20 cellular contexts compared by ENCODE assay signal in genomic region chr20:40578961-40579360, GRCh38.
DNase-seq lines count a peak whose midpoint lies in the region; ATAC-seq and TF ChIP-seq lines count a peak whose summit lies in the region.
"Had no signal": no experiment of that assay in that cellular context is flagged by ENCODE, and none has a peak within 500 bp of the region (broad histone marks: within the 10 kb centered on the region; RNA-seq: fewer than 3 reads in every experiment).

No MANE protein-coding gene starts in this region.

- H3K9me3 Mint-ChIP-seq in natural killer cell treated with Interleukin-12 subunit alpha and Interleukin-12 subunit beta and Interleukin-15 and Interleukin-18, amount 100 ng/mL, for 72 hours, result no peaks in the 10 kb centered on the region

- TF ChIP-seq CTCF in fibroblast of mammary gland (conservative IDR thresholded peaks at IDR 0.05; ENCODE audit: control insufficient read depth, insufficient read depth, low read depth, low read length), result no peak
- TF ChIP-seq CTCF in coronary artery (IDR thresholded peaks at IDR 0.05), result no peak

- peaks cover 16 to 46% of the 10 kb centered on the region in 2 donors for H3K27me3 Mint-ChIP-seq in natural killer cell treated with Interleukin-12 subunit alpha and Interleukin-12 subunit beta and Interleukin-15 and Interleukin-18, amount 100 ng/mL, for 72 hours

- DNase-seq in HT1080 (ENCODE audit: low read depth) (peak; percentile 8), NCI-H1694 (lab: John Stamatoyannopoulos, UW) (peak; percentile 12), NCI-H446 (lab: John Stamatoyannopoulos, UW) (peak; percentile 24 to 56), fibroblast of mammary gland (ENCODE audit: low read depth) (peak; percentile 35), coronary artery (ENCODE audit: low spot score) (no peak)
- no peak for DNase-seq in natural killer cell treated with Interleukin-12 subunit alpha and Interleukin-12 subunit beta and Interleukin-15 and Interleukin-18, amount 100 ng/mL, for 72 hours (ENCODE audit: low spot score)
- no peak for DNase-seq in activated CD4-positive, alpha-beta T cell treated with anti-CD3 and anti-CD28 coated beads, Interleukin-2, amount 50 U/mL, for 4 hours
- DNase-seq: ACHN; BE2C; C1 segment of cervical spinal cord; CD4-positive, CD25-positive, alpha-beta regulatory T cell; CD8-positive, alpha-beta memory T cell; COR-L47; DMS153; DMS79; GDM1; GM23248; IMR-90 had no signal

- no peak overlapping the region for H3K27ac Mint-ChIP-seq in natural killer cell treated with Interleukin-12 subunit alpha and Interleukin-12 subunit beta and Interleukin-15 and Interleukin-18, amount 100 ng/mL, for 72 hours
- H3K27ac Mint-ChIP-seq: CD4-positive, CD25-positive, alpha-beta regulatory T cell; CD8-positive, alpha-beta memory T cell had no signal

- no peak overlapping the region for H3K27ac ChIP-seq in coronary artery
- H3K27ac ChIP-seq: GM23248, HL-60 had no signal

- no peaks in the 10 kb centered on the region for H3K36me3 Mint-ChIP-seq in natural killer cell treated with Interleukin-12 subunit alpha and Interleukin-12 subunit beta and Interleukin-15 and Interleukin-18, amount 100 ng/mL, for 72 hours
- H3K36me3 Mint-ChIP-seq: CD4-positive, CD25-positive, alpha-beta regulatory T cell; CD8-positive, alpha-beta memory T cell had no signal

- ATAC-seq in natural killer cell treated with Interleukin-12 subunit alpha and Interleukin-12 subunit beta and Interleukin-15 and Interleukin-18, amount 100 ng/mL, for 72 hours, result no peak

- H3K4me1 Mint-ChIP-seq in natural killer cell treated with Interleukin-12 subunit alpha and Interleukin-12 subunit beta and Interleukin-15 and Interleukin-18, amount 100 ng/mL, for 72 hours (ENCODE audit: low read depth in 2 of 2), result no peaks in the 10 kb centered on the region
- H3K4me1 Mint-ChIP-seq: CD4-positive, CD25-positive, alpha-beta regulatory T cell; CD8-positive, alpha-beta memory T cell had no signal

- no peak overlapping the region for H3K4me3 ChIP-seq in fibroblast of mammary gland (ENCODE audit: control insufficient read depth, low read depth, low read length)
- H3K4me3 ChIP-seq in coronary artery, result no peak overlapping the region
- H3K4me3 ChIP-seq: GM23248, HAP-1 had no signal

- H3K4me3 Mint-ChIP-seq in natural killer cell treated with Interleukin-12 subunit alpha and Interleukin-12 subunit beta and Interleukin-15 and Interleukin-18, amount 100 ng/mL, for 72 hours, result no peak overlapping the region
- H3K4me3 Mint-ChIP-seq: CD4-positive, CD25-positive, alpha-beta regulatory T cell; CD8-positive, alpha-beta memory T cell had no signal

Comparison
In these comparisons a context has a peak if more than half of its experiments do, and no peak if none do; other contexts are left out.
1. DNase-seq: peak in HT1080 (single experiment), NCI-H1694 (single experiment), NCI-H446 (2 of 2) and fibroblast of mammary gland (single experiment); none in natural killer cell treated with Interleukin-12 subunit alpha and Interleukin-12 subunit beta and Interleukin-15 and Interleukin-18, amount 100 ng/mL, for 72 hours (single experiment), coronary artery (single experiment) and activated CD4-positive, alpha-beta T cell treated with anti-CD3 and anti-CD28 coated beads, Interleukin-2, amount 50 U/mL, for 4 hours (0 of 2).